Comparison of ENCODE assay signal across 18 cellular contexts in the genomic region with DNA sequence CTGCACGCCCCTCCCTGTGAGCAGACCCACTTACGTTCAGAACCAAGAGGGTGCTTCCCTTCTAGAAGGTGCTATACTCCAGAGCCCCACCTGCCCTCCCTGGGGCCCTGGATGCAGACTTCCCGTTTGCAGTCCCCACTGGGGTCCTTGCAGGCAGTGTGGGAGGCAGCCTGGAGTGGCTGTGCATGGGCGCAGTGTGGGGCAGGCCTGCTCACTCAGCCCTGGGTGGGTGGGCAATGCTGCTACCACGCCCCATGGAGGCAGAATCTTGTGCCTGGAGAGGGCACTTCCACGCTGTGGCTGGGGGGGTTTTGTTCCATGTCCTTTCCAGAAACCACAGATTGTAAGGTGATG.
DNase-seq lines count a peak whose midpoint lies in the region; ATAC-seq and TF ChIP-seq lines count a peak whose summit lies in the region.
"Had no signal": no experiment of that assay in that cellular context is flagged by ENCODE, and none has a peak within 500 bp of the region (broad histone marks: within the 10 kb centered on the region; RNA-seq: fewer than 3 reads in every experiment).

No MANE protein-coding gene starts in this region.

- no peaks in the 10 kb centered on the region for H3K4me1 Mint-ChIP-seq in activated naive CD8-positive, alpha-beta T cell treated with anti-CD3 and anti-CD28 coated beads, Interleukin-2, amount 10 ng/mL, durations not matched to agents 7 days and 5 days
- H3K4me1 Mint-ChIP-seq in activated naive CD8-positive, alpha-beta T cell treated with anti-CD3 and anti-CD28 coated beads for 36 hours = no peaks in the 10 kb centered on the region
- no peaks in the 10 kb centered on the region for H3K4me1 Mint-ChIP-seq in activated CD4-positive, alpha-beta memory T cell treated with anti-CD3 and anti-CD28 coated beads for 36 hours (ENCODE audit: low read depth)
- H3K4me1 Mint-ChIP-seq: CD8-positive, alpha-beta memory T cell had no signal

- DNase-seq in activated naive CD8-positive, alpha-beta T cell treated with anti-CD3 and anti-CD28 coated beads, Interleukin-2, amount 10 ng/mL, durations not matched to agents 7 days and 5 days = peak; percentile 21
- no peak for DNase-seq in activated naive CD8-positive, alpha-beta T cell treated with anti-CD3 and anti-CD28 coated beads for 36 hours
- peak; percentile 3 for DNase-seq in activated CD4-positive, alpha-beta memory T cell treated with anti-CD3 and anti-CD28 coated beads for 36 hours
- DNase-seq in right cardiac atrium = peak in 2 of 3 donors; percentile 6 to 37
- DNase-seq in stomach = peak; percentile 18
- no peak for DNase-seq in iPS-NIHi7 (ENCODE audit: extremely low spot score)
- no peak for DNase-seq in NCI-H1930 (lab: John Stamatoyannopoulos, UW)
- DNase-seq: activated CD8-positive, alpha-beta T cell treated with anti-CD3 and anti-CD28 coated beads for 36 hours; activated gamma-delta T cell; amygdala; caudate nucleus; GOT3; midbrain; NCI-H1105 treated with DMSO at 0.1 percent for 48 hours; SHP77 had no signal

- CTCF ChIA-PET in activated CD4-positive, alpha-beta memory T cell treated with anti-CD3 and anti-CD28 coated beads for 36 hours (lab: Charles Lee) = no interaction called here

- H3K4me3 ChIP-seq in right cardiac atrium (ENCODE audit: low read length) (no peak overlapping the region), stomach (no peak overlapping the region)
- H3K4me3 ChIP-seq: testis had no signal

- no peak overlapping the region for H3K27ac Mint-ChIP-seq in activated naive CD8-positive, alpha-beta T cell treated with anti-CD3 and anti-CD28 coated beads, Interleukin-2, amount 10 ng/mL, durations not matched to agents 7 days and 5 days
- no peak overlapping the region for H3K27ac Mint-ChIP-seq in activated naive CD8-positive, alpha-beta T cell treated with anti-CD3 and anti-CD28 coated beads for 36 hours
- H3K27ac Mint-ChIP-seq in activated CD4-positive, alpha-beta memory T cell treated with anti-CD3 and anti-CD28 coated beads for 36 hours = no peak overlapping the region
- H3K27ac Mint-ChIP-seq: activated CD8-positive, alpha-beta T cell treated with anti-CD3 and anti-CD28 coated beads for 36 hours; CD8-positive, alpha-beta memory T cell had no signal

- no peak overlapping the region for H3K4me3 Mint-ChIP-seq in activated naive CD8-positive, alpha-beta T cell treated with anti-CD3 and anti-CD28 coated beads, Interleukin-2, amount 10 ng/mL, durations not matched to agents 7 days and 5 days
- no peak overlapping the region for H3K4me3 Mint-ChIP-seq in activated naive CD8-positive, alpha-beta T cell treated with anti-CD3 and anti-CD28 coated beads for 36 hours
- H3K4me3 Mint-ChIP-seq in activated CD4-positive, alpha-beta memory T cell treated with anti-CD3 and anti-CD28 coated beads for 36 hours = no peak overlapping the region
- H3K4me3 Mint-ChIP-seq: activated CD8-positive, alpha-beta T cell treated with anti-CD3 and anti-CD28 coated beads for 36 hours; CD8-positive, alpha-beta memory T cell had no signal

- H3K4me1 ChIP-seq in right cardiac atrium (ENCODE audit: control insufficient read depth, insufficient read depth, low read length) = no peaks in the 10 kb centered on the region
- H3K4me1 ChIP-seq in stomach = peaks cover 0 to 2% (median under 1%) of the 10 kb centered on the region in 4 donors
- H3K4me1 ChIP-seq: testis had no signal

- H3K36me3 ChIP-seq in stomach = peaks cover 0 to 27% (median 15%) of the 10 kb centered on the region in 4 donors

- intact Hi-C loops in activated CD4-positive, alpha-beta memory T cell treated with anti-CD3 and anti-CD28 coated beads for 36 hours (cut with micrococcal nuclease) = no loop called here
- intact Hi-C loops in right cardiac atrium (cut with DNase I) (no loop called here), stomach (cut with DNase I; ENCODE audit: low total_unique reads) (no loop called here)

- H3K27me3 ChIP-seq in right cardiac atrium (ENCODE audit: control insufficient read depth, insufficient read depth) = no peaks in the 10 kb centered on the region
- H3K27me3 ChIP-seq in stomach = no peaks in the 10 kb centered on the region
- H3K27me3 ChIP-seq: testis had no signal

- no peaks in the 10 kb centered on the region for H3K9me3 Mint-ChIP-seq in activated naive CD8-positive, alpha-beta T cell treated with anti-CD3 and anti-CD28 coated beads, Interleukin-2, amount 10 ng/mL, durations not matched to agents 7 days and 5 days
- no peaks in the 10 kb centered on the region for H3K9me3 Mint-ChIP-seq in activated naive CD8-positive, alpha-beta T cell treated with anti-CD3 and anti-CD28 coated beads for 36 hours
- no peaks in the 10 kb centered on the region for H3K9me3 Mint-ChIP-seq in activated CD4-positive, alpha-beta memory T cell treated with anti-CD3 and anti-CD28 coated beads for 36 hours
- H3K9me3 Mint-ChIP-seq: activated CD8-positive, alpha-beta T cell treated with anti-CD3 and anti-CD28 coated beads for 36 hours; CD8-positive, alpha-beta memory T cell had no signal

- H3K9me3 ChIP-seq in right cardiac atrium (ENCODE audit: control insufficient read depth, low read length) (no peaks in the 10 kb centered on the region), stomach (no peaks in the 10 kb centered on the region)
- H3K9me3 ChIP-seq: testis had no signal

- TF ChIP-seq CTCF in stomach (IDR thresholded peaks at IDR 0.05) = no peak

- 89% methylated on average over 6 of the region's 6 CpGs for WGBS in right cardiac atrium
- 93 to 98% (median 93%) methylated on average over 6 of the region's 6 CpGs for WGBS in stomach, 5 donors

- H3K36me3 Mint-ChIP-seq in activated naive CD8-positive, alpha-beta T cell treated with anti-CD3 and anti-CD28 coated beads, Interleukin-2, amount 10 ng/mL, durations not matched to agents 7 days and 5 days = no peaks in the 10 kb centered on the region
- H3K36me3 Mint-ChIP-seq in activated naive CD8-positive, alpha-beta T cell treated with anti-CD3 and anti-CD28 coated beads for 36 hours = no peaks in the 10 kb centered on the region
- H3K36me3 Mint-ChIP-seq in activated CD4-positive, alpha-beta memory T cell treated with anti-CD3 and anti-CD28 coated beads for 36 hours = no peaks in the 10 kb centered on the region

- H3K27ac ChIP-seq in right cardiac atrium (ENCODE audit: low read length) (no peak overlapping the region), stomach (no peak overlapping the region)
- H3K27ac ChIP-seq: testis had no signal

- no peak for TF ChIP-seq POLR2A in stomach (IDR thresholded peaks at IDR 0.05)

- no peak for ATAC-seq in activated naive CD8-positive, alpha-beta T cell treated with anti-CD3 and anti-CD28 coated beads, Interleukin-2, amount 10 ng/mL, durations not matched to agents 7 days and 5 days (ENCODE audit: low read depth)
- ATAC-seq in right cardiac atrium = no peak
- ATAC-seq in HG03432 (IDR thresholded peaks at IDR 0.05; ENCODE audit: unreplicated experiment) = no peak
- ATAC-seq: activated CD8-positive, alpha-beta T cell treated with anti-CD3 and anti-CD28 coated beads for 36 hours had no signal

- no peaks in the 10 kb centered on the region for H3K27me3 Mint-ChIP-seq in activated naive CD8-positive, alpha-beta T cell treated with anti-CD3 and anti-CD28 coated beads, Interleukin-2, amount 10 ng/mL, durations not matched to agents 7 days and 5 days
- H3K27me3 Mint-ChIP-seq in activated naive CD8-positive, alpha-beta T cell treated with anti-CD3 and anti-CD28 coated beads for 36 hours = no peaks in the 10 kb centered on the region
- H3K27me3 Mint-ChIP-seq in activated CD4-positive, alpha-beta memory T cell treated with anti-CD3 and anti-CD28 coated beads for 36 hours = no peaks in the 10 kb centered on the region
- H3K27me3 Mint-ChIP-seq: activated CD8-positive, alpha-beta T cell treated with anti-CD3 and anti-CD28 coated beads for 36 hours; CD8-positive, alpha-beta memory T cell had no signal

- TF ChIP-seq EP300 in stomach (IDR thresholded peaks at IDR 0.05) = no peak

- POLR2A ChIA-PET in activated naive CD8-positive, alpha-beta T cell treated with anti-CD3 and anti-CD28 coated beads, Interleukin-2, amount 10 ng/mL, durations not matched to agents 7 days and 5 days (lab: Charles Lee) = no interaction called here
- POLR2A ChIA-PET in activated CD4-positive, alpha-beta memory T cell treated with anti-CD3 and anti-CD28 coated beads for 36 hours (lab: Charles Lee) = no interaction called here

Comparison
In these comparisons a context has a peak if more than half of its experiments do, and no peak if none do; other contexts are left out.
1. DNase-seq: peak in activated naive CD8-positive, alpha-beta T cell treated with anti-CD3 and anti-CD28 coated beads, Interleukin-2, amount 10 ng/mL, durations not matched to agents 7 days and 5 days (single experiment), activated CD4-positive, alpha-beta memory T cell treated with anti-CD3 and anti-CD28 coated beads for 36 hours (single experiment), right cardiac atrium (2 of 3) and stomach (single experiment); none in activated naive CD8-positive, alpha-beta T cell treated with anti-CD3 and anti-CD28 coated beads for 36 hours (single experiment), iPS-NIHi7 (single experiment) and NCI-H1930 (0 of 2).